Comparison of ENCODE assay signal across 27 cellular contexts in genomic region chr16:64206877-64207276, GRCh38.
DNase-seq lines count a peak whose midpoint lies in the region; ATAC-seq, FAIRE-seq and TF ChIP-seq lines count a peak whose summit lies in the region.
"Had no signal": no experiment of that assay in that cellular context is flagged by ENCODE, and none has a peak within 500 bp of the region (broad histone marks: within the 10 kb centered on the region; RNA-seq: fewer than 3 reads in every experiment).

No MANE protein-coding gene starts in this region.

- FAIRE-seq in astrocyte (lab: Jason Lieb, UNC), result no peak
- FAIRE-seq: colon, small intestine had no signal

- no peaks in the 10 kb centered on the region for H3K27me3 ChIP-seq in astrocyte (ENCODE audit: insufficient read depth, low read length)
- no peaks in the 10 kb centered on the region for H3K27me3 ChIP-seq in gastrocnemius medialis
- H3K27me3 ChIP-seq: brain microvascular endothelial cell, esophagus muscularis mucosa, upper lobe of left lung had no signal

- H3K4me2 ChIP-seq in astrocyte (ENCODE audit: low read length), result no peak overlapping the region
- H3K4me2 ChIP-seq: GM23338 had no signal

- H3K9ac ChIP-seq in astrocyte (ENCODE audit: low read length), result no peak overlapping the region

- H3K27me3 Mint-ChIP-seq in astrocyte (ENCODE audit: low read depth, unreplicated experiment) (no peaks in the 10 kb centered on the region), nephron (ENCODE audit: low read depth) (no peaks in the 10 kb centered on the region)
- H3K27me3 Mint-ChIP-seq: IgD-negative memory B cell had no signal

- H3K9me3 Mint-ChIP-seq in astrocyte (ENCODE audit: unreplicated experiment) (no peaks in the 10 kb centered on the region), nephron (no peaks in the 10 kb centered on the region)
- H3K9me3 Mint-ChIP-seq: endodermal cell, GM23338 had no signal

- in situ Hi-C loops in gastrocnemius medialis (cut with MboI; ENCODE audit: low sequenced_read_pairs in 4 of 4), result no loop called here

- H3K4me1 Mint-ChIP-seq in astrocyte (ENCODE audit: low read depth, unreplicated experiment) (peaks cover 3% of the 10 kb centered on the region), nephron (peaks cover 12% of the 10 kb centered on the region)
- H3K4me1 Mint-ChIP-seq: IgD-negative memory B cell; stimulated activated effector memory CD8-positive, alpha-beta T cell treated with anti-CD3 and anti-CD28 coated beads, Interleukin-12 subunit alpha, Interleukin-12 subunit beta, amount 100 ng/mL, for 72 hours had no signal

- no peak overlapping the region for H3K4me3 Mint-ChIP-seq in astrocyte (ENCODE audit: unreplicated experiment)
- H3K4me3 Mint-ChIP-seq in nephron, result no peak overlapping the region
- H3K4me3 Mint-ChIP-seq: activated CD8-positive, alpha-beta T cell treated with anti-CD3 and anti-CD28 coated beads, Interleukin-2, amount 10 ng/mL, durations not matched to agents 7 days and 5 days; endodermal cell; GM23338; IgD-negative memory B cell; stimulated activated effector memory CD8-positive, alpha-beta T cell treated with anti-CD3 and anti-CD28 coated beads, Interleukin-12 subunit alpha, Interleukin-12 subunit beta, amount 100 ng/mL, for 72 hours had no signal

- no peaks in the 10 kb centered on the region for H3K9me3 ChIP-seq in astrocyte (ENCODE audit: insufficient read depth, low read depth, low read length)
- H3K9me3 ChIP-seq in gastrocnemius medialis, result no peaks in the 10 kb centered on the region
- H3K9me3 ChIP-seq: esophagus muscularis mucosa, upper lobe of left lung had no signal

- no peaks in the 10 kb centered on the region for H3K36me3 ChIP-seq in astrocyte (ENCODE audit: insufficient read depth, low read length)
- no peaks in the 10 kb centered on the region for H3K36me3 ChIP-seq in gastrocnemius medialis
- H3K36me3 ChIP-seq: brain microvascular endothelial cell, esophagus muscularis mucosa, upper lobe of left lung had no signal

- no peaks in the 10 kb centered on the region for H3K4me1 ChIP-seq in astrocyte (ENCODE audit: insufficient read depth, low read length)
- no peaks in the 10 kb centered on the region for H3K4me1 ChIP-seq in gastrocnemius medialis
- H3K4me1 ChIP-seq: esophagus muscularis mucosa, upper lobe of left lung had no signal

- H3K36me3 Mint-ChIP-seq in astrocyte (ENCODE audit: low read depth, unreplicated experiment) (no peaks in the 10 kb centered on the region), nephron (ENCODE audit: low read depth) (no peaks in the 10 kb centered on the region)
- H3K36me3 Mint-ChIP-seq: IgD-negative memory B cell; stimulated activated effector memory CD8-positive, alpha-beta T cell treated with anti-CD3 and anti-CD28 coated beads, Interleukin-12 subunit alpha, Interleukin-12 subunit beta, amount 100 ng/mL, for 72 hours had no signal

- H3K27ac Mint-ChIP-seq in astrocyte (ENCODE audit: unreplicated experiment) (no peak overlapping the region), nephron (peak overlapping the region in 2 of 3 experiments; percentile 19 to 42)
- H3K27ac Mint-ChIP-seq: activated CD8-positive, alpha-beta T cell treated with anti-CD3 and anti-CD28 coated beads, Interleukin-2, amount 10 ng/mL, durations not matched to agents 7 days and 5 days; endodermal cell; GM23338; IgD-negative memory B cell; stimulated activated effector memory CD8-positive, alpha-beta T cell treated with anti-CD3 and anti-CD28 coated beads, Interleukin-12 subunit alpha, Interleukin-12 subunit beta, amount 100 ng/mL, for 72 hours had no signal

- no peak overlapping the region for H2AFZ ChIP-seq in astrocyte (ENCODE audit: low read depth, low read length)
- H2AFZ ChIP-seq: GM23338 had no signal

- H4K20me1 ChIP-seq in astrocyte (ENCODE audit: insufficient read depth, low read length), result no peaks in the 10 kb centered on the region

- peak; percentile 18 for DNase-seq in D341Med (ENCODE audit: low spot score)
- peak; percentile 98 for DNase-seq in NCI-H524 treated with DMSO at 0.1 percent for 48 hours (lab: John Stamatoyannopoulos, UW)
- peak; percentile 5 for DNase-seq in astrocyte (ENCODE audit: low read depth)
- no peak for DNase-seq in NCI-H1417 (lab: John Stamatoyannopoulos, UW)
- no peak for DNase-seq in gastrocnemius medialis
- DNase-seq: activated CD8-positive, alpha-beta T cell treated with anti-CD3 and anti-CD28 coated beads, Interleukin-2, amount 10 ng/mL, durations not matched to agents 7 days and 5 days; activated gamma-delta T cell; activated T-cell treated with anti-CD3 and anti-CD28 coated beads, Interleukin-2, amount 50 U/mL, for 1 hour; brain microvascular endothelial cell; DND-41; endodermal cell; NCI-H1417 treated with DMSO at 0.1 percent for 48 hours; NCI-H510A treated with DMSO at 0.1 percent for 48 hours; nucleus accumbens; small intestine; substantia nigra; T-helper 9 cell; upper lobe of left lung had no signal

- H3K79me2 ChIP-seq in astrocyte (ENCODE audit: insufficient read depth, low read length), result no peaks in the 10 kb centered on the region

- H3K4me3 ChIP-seq in astrocyte (ENCODE audit: insufficient read depth, low read depth, low read length), result no peak overlapping the region
- H3K4me3 ChIP-seq in gastrocnemius medialis, result no peak overlapping the region
- H3K4me3 ChIP-seq: esophagus muscularis mucosa, GM23338, upper lobe of left lung had no signal

- ATAC-seq in GM21447 (IDR thresholded peaks at IDR 0.05; ENCODE audit: unreplicated experiment), result no peak
- no peak for ATAC-seq in gastrocnemius medialis
- ATAC-seq in GM21576 (IDR thresholded peaks at IDR 0.05; ENCODE audit: unreplicated experiment), result no peak
- ATAC-seq: activated CD4-positive, CD25-positive, alpha-beta regulatory T cell treated with anti-CD3 and anti-CD28 coated beads, Interleukin-2, amount 50 U/mL, for 24 hours; activated CD8-positive, alpha-beta T cell treated with anti-CD3 and anti-CD28 coated beads, Interleukin-2, amount 10 ng/mL, durations not matched to agents 7 days and 5 days; GM23338; stimulated activated effector memory CD8-positive, alpha-beta T cell treated with anti-CD3 and anti-CD28 coated beads, Interleukin-12 subunit alpha, Interleukin-12 subunit beta, amount 100 ng/mL, for 72 hours had no signal

- no peak for TF ChIP-seq POLR2A in gastrocnemius medialis (IDR thresholded peaks at IDR 0.05)

- H3K27ac ChIP-seq in astrocyte (ENCODE audit: low read depth, low read length) (no peak overlapping the region), gastrocnemius medialis (no peak overlapping the region)
- H3K27ac ChIP-seq: brain microvascular endothelial cell, esophagus muscularis mucosa, upper lobe of left lung had no signal

- intact Hi-C loops in gastrocnemius medialis (cut with DNase I; ENCODE audit: low total_unique reads), result no loop called here

- TF ChIP-seq CTCF in astrocyte (IDR thresholded peaks at IDR 0.05; ENCODE audit: insufficient read depth, low read depth, low read length) (no peak), nephron (IDR thresholded peaks at IDR 0.05; ENCODE audit: unreplicated experiment in 3 of 3) (no peak), gastrocnemius medialis (IDR thresholded peaks at IDR 0.05 in 4 of 5, conservative IDR thresholded peaks at IDR 0.05 in 1 of 5) (no peak)

Comparison
In these comparisons a context has a peak if more than half of its experiments do, and no peak if none do; other contexts are left out.
1. DNase-seq: peak in D341Med (single experiment), NCI-H524 treated with DMSO at 0.1 percent for 48 hours (single experiment) and astrocyte (single experiment); none in NCI-H1417 (0 of 3) and gastrocnemius medialis (0 of 2).